In the genomic region with DNA sequence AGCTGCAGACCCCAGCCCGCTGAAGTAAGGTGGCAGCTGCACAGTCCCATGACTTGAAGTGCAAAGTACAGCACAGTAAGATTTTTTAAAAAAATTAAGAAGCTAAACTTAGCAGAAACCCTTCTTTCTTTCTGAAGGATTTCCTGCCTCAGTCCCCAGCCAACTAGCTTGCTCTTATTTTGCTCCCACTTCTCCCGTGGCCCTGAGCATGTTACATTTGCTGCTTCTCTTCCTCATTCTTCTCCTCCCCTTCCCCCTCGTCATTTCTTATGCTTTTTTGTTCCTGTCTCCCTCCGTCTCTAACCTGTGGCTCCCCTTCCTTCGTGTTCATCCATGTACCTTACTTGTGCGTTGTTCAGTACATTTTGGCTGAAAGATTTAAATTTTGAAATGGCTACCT, we compare ENCODE assay signal across 1 cellular context.
TF ChIP-seq lines count a peak whose summit lies in the region.

No MANE protein-coding gene starts in this region.

TF ChIP-seq in SK-N-SH treated with all-trans-retinoic acid at 6 μM for 48 hours, 23 proteins besides CTCF, POLR2A, EP300 and RAD21 (continued from another document):
- TF ChIP-seq PPARA (CRISPR knock-in tag; IDR thresholded peaks at IDR 0.05; ENCODE audit: borderline replicate concordance) (no peak), RARB (CRISPR knock-in tag; IDR thresholded peaks at IDR 0.05) (no peak)
- TF ChIP-seq, protein P1, sequence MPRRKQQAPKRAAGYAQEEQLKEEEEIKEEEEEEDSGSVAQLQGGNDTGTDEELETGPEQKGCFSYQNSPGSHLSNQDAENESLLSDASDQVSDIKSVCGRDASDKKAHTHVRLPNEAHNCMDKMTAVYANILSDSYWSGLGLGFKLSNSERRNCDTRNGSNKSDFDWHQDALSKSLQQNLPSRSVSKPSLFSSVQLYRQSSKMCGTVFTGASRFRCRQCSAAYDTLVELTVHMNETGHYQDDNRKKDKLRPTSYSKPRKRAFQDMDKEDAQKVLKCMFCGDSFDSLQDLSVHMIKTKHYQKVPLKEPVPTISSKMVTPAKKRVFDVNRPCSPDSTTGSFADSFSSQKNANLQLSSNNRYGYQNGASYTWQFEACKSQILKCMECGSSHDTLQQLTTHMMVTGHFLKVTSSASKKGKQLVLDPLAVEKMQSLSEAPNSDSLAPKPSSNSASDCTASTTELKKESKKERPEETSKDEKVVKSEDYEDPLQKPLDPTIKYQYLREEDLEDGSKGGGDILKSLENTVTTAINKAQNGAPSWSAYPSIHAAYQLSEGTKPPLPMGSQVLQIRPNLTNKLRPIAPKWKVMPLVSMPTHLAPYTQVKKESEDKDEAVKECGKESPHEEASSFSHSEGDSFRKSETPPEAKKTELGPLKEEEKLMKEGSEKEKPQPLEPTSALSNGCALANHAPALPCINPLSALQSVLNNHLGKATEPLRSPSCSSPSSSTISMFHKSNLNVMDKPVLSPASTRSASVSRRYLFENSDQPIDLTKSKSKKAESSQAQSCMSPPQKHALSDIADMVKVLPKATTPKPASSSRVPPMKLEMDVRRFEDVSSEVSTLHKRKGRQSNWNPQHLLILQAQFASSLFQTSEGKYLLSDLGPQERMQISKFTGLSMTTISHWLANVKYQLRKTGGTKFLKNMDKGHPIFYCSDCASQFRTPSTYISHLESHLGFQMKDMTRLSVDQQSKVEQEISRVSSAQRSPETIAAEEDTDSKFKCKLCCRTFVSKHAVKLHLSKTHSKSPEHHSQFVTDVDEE (CRISPR knock-in tag; IDR thresholded peaks at IDR 0.05) = no peak
